8 cellular contexts compared by ENCODE assay signal in genomic region chr14:104794641-104795467, GRCh38. TPM values are rescaled to one million over a fixed set of nuclear protein-coding genes. Genes with fewer than 3 reads are reported as not detected.
DNase-seq lines count a peak whose midpoint lies in the region; ATAC-seq, FAIRE-seq and TF ChIP-seq lines count a peak whose summit lies in the region.

No MANE protein-coding gene starts in this region.

- peaks cover 6% of the 10 kb centered on the region for H3K36me3 Mint-ChIP-seq in T-helper 1 cell treated with Interleukin-12 subunit alpha and Interleukin-12 subunit beta and Interleukin-4 antibody, amounts not matched to agents 30 μg/mL and 1 μg/mL, for 36 hours (ENCODE audit: low read depth)
- peaks cover 0 to 3% (median 0%) of the 10 kb centered on the region in 3 donors for H3K36me3 Mint-ChIP-seq in naive thymus-derived CD8-positive, alpha-beta T cell

- no peak for TF ChIP-seq POLR2A in GM12891 (IDR thresholded peaks at IDR 0.05; ENCODE audit: low read depth, low read length)

- POLR2A ChIA-PET in naive thymus-derived CD8-positive, alpha-beta T cell (lab: Charles Lee) = interaction anchor here (0.9 to 1.7 kb wide), 4 partner anchors 8 to 42 kb away, joined by 3 to 7 read pairs (median 5); partner anchors contain the start of gene SIVA1

- ATAC-seq in HG02642 (IDR thresholded peaks at IDR 0.05; ENCODE audit: poor library complexity, unreplicated experiment) (peak; percentile 37), GM21786 (IDR thresholded peaks at IDR 0.05; ENCODE audit: unreplicated experiment) (no peak)
- ATAC-seq in naive thymus-derived CD8-positive, alpha-beta T cell = peak; percentile 8 to 41

- peak overlapping the region; percentile 36 to 81 for H3K27ac ChIP-seq in esophagus (ENCODE audit: low read depth in 2 of 2, low read length in 1 of 2)

- peak; percentile 85 for FAIRE-seq in GM12891 (lab: Jason Lieb, UNC)

- no peaks in the 10 kb centered on the region for H3K9me3 ChIP-seq in esophagus (ENCODE audit: control insufficient read depth in 2 of 2, insufficient read depth in 1 of 2, low read depth in 1 of 2, low read length in 1 of 2)

- no peaks in the 10 kb centered on the region for H3K9me3 Mint-ChIP-seq in T-helper 1 cell treated with Interleukin-12 subunit alpha and Interleukin-12 subunit beta and Interleukin-4 antibody, amounts not matched to agents 30 μg/mL and 1 μg/mL, for 36 hours
- no peaks in the 10 kb centered on the region for H3K9me3 Mint-ChIP-seq in naive thymus-derived CD8-positive, alpha-beta T cell

- H3K4me1 Mint-ChIP-seq in T-helper 1 cell treated with Interleukin-12 subunit alpha and Interleukin-12 subunit beta and Interleukin-4 antibody, amounts not matched to agents 30 μg/mL and 1 μg/mL, for 36 hours (ENCODE audit: low read depth) = peaks cover 42% of the 10 kb centered on the region
- H3K4me1 Mint-ChIP-seq in naive thymus-derived CD8-positive, alpha-beta T cell = peaks cover 19 to 59% (median 55%) of the 10 kb centered on the region in 4 donors

- H3K4me1 ChIP-seq in esophagus (ENCODE audit: control insufficient read depth in 2 of 2, insufficient read depth in 2 of 2, low read length in 1 of 2) = peaks cover 12 to 43% of the 10 kb centered on the region in 2 donors

- H3K36me3 ChIP-seq in esophagus (ENCODE audit: control insufficient read depth in 2 of 2, insufficient read depth in 2 of 2, low read length in 1 of 2) = peaks cover 0 to 26% of the 10 kb centered on the region in 2 donors

- H3K4me3 ChIP-seq in esophagus (ENCODE audit: low read depth in 1 of 2, low read length in 2 of 2) = peak overlapping the region; percentile 66 to 82

- H3K27ac Mint-ChIP-seq in T-helper 1 cell treated with Interleukin-12 subunit alpha and Interleukin-12 subunit beta and Interleukin-4 antibody, amounts not matched to agents 30 μg/mL and 1 μg/mL, for 36 hours = peak overlapping the region; percentile 83
- H3K27ac Mint-ChIP-seq in naive thymus-derived CD8-positive, alpha-beta T cell = peak overlapping the region; percentile 77 to 92 (median 87)

- no peaks in the 10 kb centered on the region for H3K27me3 ChIP-seq in esophagus (ENCODE audit: control insufficient read depth in 1 of 2, insufficient read depth in 2 of 2, low read length in 2 of 2)

- peak; percentile 71 for DNase-seq in GM12891 (ENCODE audit: insufficient read length, low spot score)
- DNase-seq in naive thymus-derived CD8-positive, alpha-beta T cell = peak in 2 of 10 donors; percentile 36 to 40
- DNase-seq in inferior parietal cortex (ENCODE audit: extremely low spot score) = no peak
- no peak for DNase-seq in NK-92 (lab: John Stamatoyannopoulos, UW; ENCODE audit: unreplicated experiment)

- 1 to 3% methylated on average over 43 to 77 of the region's 77 CpGs for WGBS in esophagus, 2 donors

- peak overlapping the region; percentile 86 for H3K4me3 Mint-ChIP-seq in T-helper 1 cell treated with Interleukin-12 subunit alpha and Interleukin-12 subunit beta and Interleukin-4 antibody, amounts not matched to agents 30 μg/mL and 1 μg/mL, for 36 hours
- H3K4me3 Mint-ChIP-seq in naive thymus-derived CD8-positive, alpha-beta T cell = peak overlapping the region; percentile 76 to 93 (median 89)

- peaks cover 14% of the 10 kb centered on the region for H3K27me3 Mint-ChIP-seq in T-helper 1 cell treated with Interleukin-12 subunit alpha and Interleukin-12 subunit beta and Interleukin-4 antibody, amounts not matched to agents 30 μg/mL and 1 μg/mL, for 36 hours (ENCODE audit: low read depth)
- no peaks in the 10 kb centered on the region for H3K27me3 Mint-ChIP-seq in naive thymus-derived CD8-positive, alpha-beta T cell

TF ChIP-seq in GM12891, 5 proteins besides CTCF, POLR2A, EP300 and RAD21:
- TF ChIP-seq POLR2AphosphoS5 (IDR thresholded peaks at IDR 0.05; ENCODE audit: low read depth, low read length) = no peak
- TF ChIP-seq POU2F2 (IDR thresholded peaks at IDR 0.05; ENCODE audit: low read depth, low read length) = no peak
- no peak for TF ChIP-seq TAF1 (IDR thresholded peaks at IDR 0.05; ENCODE audit: low read depth, low read length)
- TF ChIP-seq SPI1 (IDR thresholded peaks at IDR 0.05; ENCODE audit: low read depth, low read length) = no peak
- TF ChIP-seq PAX5 (IDR thresholded peaks at IDR 0.05; ENCODE audit: insufficient read depth, low read length, severe bottlenecking) = no peak

RNA-seq across cellular contexts. Expression of gene AKT1, which starts 0.7 kb away (rescaled TPM):
- 47.1 TPM for polyA plus RNA-seq in GM12891 (2012; ENCODE audit: low read depth, missing spikeins)
- polyA plus RNA-seq in esophagus = 10 to 100 TPM; 62.6 to 62.9 TPM
- total RNA-seq in naive thymus-derived CD8-positive, alpha-beta T cell = 10 to 100 TPM; 88.9 to 95.7 TPM
- polyA plus RNA-seq in naive thymus-derived CD8-positive, alpha-beta T cell = 10 to 100 TPM in 2 of 3 donors, 1 to 10 TPM in 1; 8.9 to 33.4 (median 23.1) TPM

RNA-seq across cellular contexts. Expression of gene ZBTB42, which starts 6.0 kb away (rescaled TPM):
- polyA plus RNA-seq in GM12891 (2012; ENCODE audit: low read depth, missing spikeins) = 0.13 TPM
- polyA plus RNA-seq in esophagus = 1 to 10 TPM; 5.0 TPM
- 1 to 10 TPM; 8.6 to 9.6 TPM for total RNA-seq in naive thymus-derived CD8-positive, alpha-beta T cell
- 1 to 10 TPM; 1.0 to 1.8 (median 1.6) TPM for polyA plus RNA-seq in naive thymus-derived CD8-positive, alpha-beta T cell

RNA-seq across cellular contexts. Expression of gene SIVA1, which starts 41.9 kb away (rescaled TPM):
- polyA plus RNA-seq in GM12891 (2012; ENCODE audit: low read depth, missing spikeins) = 76.5 TPM
- 100 to 1,000 TPM in 1 of 2 donors, 10 to 100 TPM in 1; 60.5 to 159 TPM for polyA plus RNA-seq in esophagus
- total RNA-seq in naive thymus-derived CD8-positive, alpha-beta T cell = 10 to 100 TPM; 75.4 to 82.5 TPM
- 100 to 1,000 TPM; 248 to 297 (median 283) TPM for polyA plus RNA-seq in naive thymus-derived CD8-positive, alpha-beta T cell
